Comparison of ENCODE assay signal across 27 cellular contexts in the genomic region with DNA sequence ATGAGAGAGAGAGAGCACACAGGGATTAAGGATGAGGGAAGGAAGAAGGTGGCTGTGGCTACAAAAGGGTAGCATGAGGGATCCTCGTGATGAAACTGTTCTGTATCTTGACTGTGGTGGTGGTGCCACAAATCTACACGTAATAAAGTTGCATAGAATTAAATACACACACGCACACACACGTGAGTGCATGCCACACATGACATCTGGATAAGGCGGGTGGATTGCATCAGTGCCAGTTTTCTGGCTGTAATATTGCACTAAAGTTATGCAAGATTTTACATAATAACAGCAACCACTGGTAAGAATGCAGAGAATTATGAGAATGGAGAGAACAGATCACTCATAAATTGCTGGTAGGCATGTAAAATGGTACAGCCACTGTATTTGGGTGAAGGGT. TPM values are rescaled to one million over a fixed set of nuclear protein-coding genes. Genes with fewer than 3 reads are reported as not detected.
A peak's percentile ranks its signal among the peaks of the same experiment; 100 is the strongest.
DNase-seq lines count a peak whose midpoint lies in the region; ATAC-seq, FAIRE-seq and TF ChIP-seq lines count a peak whose summit lies in the region.
"Had no signal": no experiment of that assay in that cellular context is flagged by ENCODE, and none has a peak within 500 bp of the region (broad histone marks: within the 10 kb centered on the region; RNA-seq: fewer than 3 reads in every experiment).

No MANE protein-coding gene starts in this region.

- H3K4me3 ChIP-seq in NB4 (ENCODE audit: low read depth, low read length) (no peak overlapping the region), K562 (no peak overlapping the region), neutrophil (ENCODE audit: low read depth in 1 of 2, low read length in 1 of 2) (no peak overlapping the region)
- H3K4me3 ChIP-seq: colonic mucosa, gastroesophageal sphincter, upper lobe of left lung had no signal

- H3K9me3 Mint-ChIP-seq in activated T-helper 1 cell treated with anti-CD3 and anti-CD28 coated beads, Interleukin-12 subunit alpha, Interleukin-12 subunit beta, Interleukin-2, Interleukin-4 antibody, amounts not matched to agents 30 ng/mL and 10 ng/mL and 1 ng/mL, durations not matched to agents 14 hours and 24 hours and 36 hours = no peaks in the 10 kb centered on the region
- H3K9me3 Mint-ChIP-seq: activated CD4-positive, alpha-beta memory T cell treated with anti-CD3 and anti-CD28 coated beads, Interleukin-2, amount 10 ng/mL, durations not matched to agents 7 days and 5 days; activated naive CD8-positive, alpha-beta T cell treated with anti-CD3 and anti-CD28 coated beads for 36 hours; activated T-cell treated with anti-CD3 and anti-CD28 coated beads, Interleukin-2, amount 50 U/mL, for 72 hours; brain; mesothelial cell of epicardium; nephron had no signal

- H3K27ac ChIP-seq in K562 (ENCODE audit: extremely low read depth, low read depth, low read length) (no peak overlapping the region), neutrophil (peak overlapping the region; percentile 59)
- H3K27ac ChIP-seq: colonic mucosa, gastroesophageal sphincter, upper lobe of left lung had no signal

- TF ChIP-seq CTCF in NB4 (IDR thresholded peaks at IDR 0.05; ENCODE audit: low read depth, low read length) = no peak
- no peak for TF ChIP-seq CTCF in K562 (IDR thresholded peaks at IDR 0.05 in 2 of 3, conservative IDR thresholded peaks at IDR 0.05 in 1 of 3; ENCODE audit: insufficient read depth in 2 of 3, low read depth in 1 of 3, low read length in 3 of 3)
- TF ChIP-seq CTCF in neutrophil (IDR thresholded peaks at IDR 0.05) = no peak

- H3K36me3 Mint-ChIP-seq in activated T-helper 1 cell treated with anti-CD3 and anti-CD28 coated beads, Interleukin-12 subunit alpha, Interleukin-12 subunit beta, Interleukin-2, Interleukin-4 antibody, amounts not matched to agents 30 ng/mL and 10 ng/mL and 1 ng/mL, durations not matched to agents 14 hours and 24 hours and 36 hours (ENCODE audit: low read depth) = no peaks in the 10 kb centered on the region
- H3K36me3 Mint-ChIP-seq: activated naive CD8-positive, alpha-beta T cell treated with anti-CD3 and anti-CD28 coated beads for 36 hours; brain; mesothelial cell of epicardium had no signal

- H3K9ac ChIP-seq in K562 (ENCODE audit: insufficient read depth in 1 of 2, low read depth in 2 of 2, low read length in 2 of 2) = no peak overlapping the region

- ATAC-seq in K562 = no peak
- no peak for ATAC-seq in GM18870 (IDR thresholded peaks at IDR 0.05; ENCODE audit: unreplicated experiment)
- ATAC-seq in HG03432 (IDR thresholded peaks at IDR 0.05; ENCODE audit: unreplicated experiment) = no peak
- ATAC-seq: activated T-cell treated with anti-CD3 and anti-CD28 coated beads, Interleukin-2, amount 50 U/mL, for 72 hours; gastroesophageal sphincter; Right ventricle myocardium inferior; stimulated activated naive CD8-positive, alpha-beta T cell treated with anti-CD3 and anti-CD28 coated beads, Interleukin-15, Interleukin-2, amounts not matched to agents 100 U/mL and 50 U/mL, for 24 hours; T-helper 17 cell had no signal

- TF ChIP-seq POLR2A in NB4 (IDR thresholded peaks at IDR 0.05; ENCODE audit: extremely low read depth, insufficient read length) = no peak
- TF ChIP-seq POLR2A in K562 (conservative IDR thresholded peaks at IDR 0.05) = no peak

- H3K4me1 Mint-ChIP-seq in activated T-helper 1 cell treated with anti-CD3 and anti-CD28 coated beads, Interleukin-12 subunit alpha, Interleukin-12 subunit beta, Interleukin-2, Interleukin-4 antibody, amounts not matched to agents 30 ng/mL and 10 ng/mL and 1 ng/mL, durations not matched to agents 14 hours and 24 hours and 36 hours (ENCODE audit: low read depth) = no peaks in the 10 kb centered on the region
- H3K4me1 Mint-ChIP-seq: activated CD4-positive, alpha-beta memory T cell treated with anti-CD3 and anti-CD28 coated beads, Interleukin-2, amount 10 ng/mL, durations not matched to agents 7 days and 5 days; activated naive CD8-positive, alpha-beta T cell treated with anti-CD3 and anti-CD28 coated beads for 36 hours; mesothelial cell of epicardium; nephron; T-helper 17 cell had no signal

- no peaks in the 10 kb centered on the region for H3K79me2 ChIP-seq in K562 (ENCODE audit: control insufficient read depth, insufficient read depth, low read length)

- H3K27me3 Mint-ChIP-seq in activated T-helper 1 cell treated with anti-CD3 and anti-CD28 coated beads, Interleukin-12 subunit alpha, Interleukin-12 subunit beta, Interleukin-2, Interleukin-4 antibody, amounts not matched to agents 30 ng/mL and 10 ng/mL and 1 ng/mL, durations not matched to agents 14 hours and 24 hours and 36 hours (ENCODE audit: insufficient read depth) = peaks cover 25% of the 10 kb centered on the region

- H3K27me3 ChIP-seq in K562 (ENCODE audit: control insufficient read depth in 2 of 2, insufficient read depth in 2 of 2, low read length in 2 of 2) = peaks cover 6 to 10% of the 10 kb centered on the region in 2 experiments; a peak in 2 of 5 replicates
- H3K27me3 ChIP-seq in neutrophil = no peaks in the 10 kb centered on the region
- H3K27me3 ChIP-seq: colonic mucosa, upper lobe of left lung had no signal

- H3K9me3 ChIP-seq in K562 (replicated peaks; ENCODE audit: control insufficient read depth, insufficient read depth, low read depth, low read length) (no peaks in the 10 kb centered on the region), neutrophil (no peaks in the 10 kb centered on the region)
- H3K9me3 ChIP-seq: BE2C, colonic mucosa, gastroesophageal sphincter, upper lobe of left lung had no signal

- no peaks in the 10 kb centered on the region for H3K36me3 ChIP-seq in K562 (ENCODE audit: control insufficient read depth, insufficient read depth, low read length)
- H3K36me3 ChIP-seq in neutrophil = no peaks in the 10 kb centered on the region
- H3K36me3 ChIP-seq: BE2C, colonic mucosa, gastroesophageal sphincter, upper lobe of left lung had no signal

- H3K9me1 ChIP-seq in K562 (ENCODE audit: control insufficient read depth, insufficient read depth, low read length) = no peaks in the 10 kb centered on the region

- H2AFZ ChIP-seq in K562 (ENCODE audit: low read depth, low read length) = no peak overlapping the region

- H3K27ac Mint-ChIP-seq in activated T-helper 1 cell treated with anti-CD3 and anti-CD28 coated beads, Interleukin-12 subunit alpha, Interleukin-12 subunit beta, Interleukin-2, Interleukin-4 antibody, amounts not matched to agents 30 ng/mL and 10 ng/mL and 1 ng/mL, durations not matched to agents 14 hours and 24 hours and 36 hours = no peak overlapping the region
- H3K27ac Mint-ChIP-seq: activated CD4-positive, alpha-beta memory T cell treated with anti-CD3 and anti-CD28 coated beads, Interleukin-2, amount 10 ng/mL, durations not matched to agents 7 days and 5 days; activated naive CD8-positive, alpha-beta T cell treated with anti-CD3 and anti-CD28 coated beads for 36 hours; activated T-cell treated with anti-CD3 and anti-CD28 coated beads, Interleukin-2, amount 50 U/mL, for 72 hours; brain; mesothelial cell of epicardium; nephron; progenitor cell of endocrine pancreas; T-helper 17 cell had no signal

- no peak for FAIRE-seq in K562 (lab: Jason Lieb, UNC)
- FAIRE-seq: G401.6, GM12892 had no signal

- no peak overlapping the region for H3K4me2 ChIP-seq in K562 (ENCODE audit: insufficient read depth, low read length)

- CTCF ChIA-PET in K562 (lab: Yijun Ruan, JAX; ENCODE audit: low intra/inter-chr PET ratio) = no interaction called here

- no peak for TF ChIP-seq EP300 in K562 (IDR thresholded peaks at IDR 0.05; ENCODE audit: low read length)

- H3K4me1 ChIP-seq in K562 (replicated peaks in 1 of 2; ENCODE audit: control insufficient read depth in 2 of 2, insufficient read depth in 2 of 2, low read length in 2 of 2) (no peaks in the 10 kb centered on the region), neutrophil (ENCODE audit: control insufficient read depth in 1 of 2, insufficient read depth in 1 of 2, low read depth in 1 of 2, low read length in 1 of 2) (peaks cover 58 to 61% of the 10 kb centered on the region in 2 experiments)
- H3K4me1 ChIP-seq: BE2C, colonic mucosa had no signal

- WGBS in K562 (ENCODE audit: insufficient coverage, low coverage, missing lambda C conversion rate) = 1% methylated on average over 5 of the region's 5 CpGs

- no TSS peak for BruUV-seq in K562 (replicated peaks; lab: Mats Ljungman, UMichigan)

- TF ChIP-seq RAD21 in K562 (CRISPR knock-in tag; conservative IDR thresholded peaks at IDR 0.05 in 1 of 2, IDR thresholded peaks at IDR 0.05 in 1 of 2) = no peak

- DNase-seq in GF-D8 (lab: John Stamatoyannopoulos, UW) = peak; percentile 61
- DNase-seq in NB4 (ENCODE audit: low read depth) = peak; percentile 83
- no peak for DNase-seq in K562 (ENCODE audit: extremely low read depth in 1 of 4, low spot score in 3 of 4)
- no peak for DNase-seq in G401 (ENCODE audit: low spot score)
- no peak for DNase-seq in activated T-helper 1 cell treated with anti-CD3 and anti-CD28 coated beads, Interleukin-12 subunit alpha, Interleukin-12 subunit beta, Interleukin-2, Interleukin-4 antibody, amounts not matched to agents 30 ng/mL and 10 ng/mL and 1 ng/mL, durations not matched to agents 14 hours and 24 hours and 36 hours (ENCODE audit: low spot score)
- DNase-seq: activated CD4-positive, alpha-beta memory T cell treated with anti-CD3 and anti-CD28 coated beads, Interleukin-2, amount 10 ng/mL, durations not matched to agents 7 days and 5 days; activated naive CD8-positive, alpha-beta T cell treated with anti-CD3 and anti-CD28 coated beads for 36 hours; activated T-cell treated with anti-CD3 and anti-CD28 coated beads, Interleukin-2, amount 50 U/mL, for 72 hours; BE2C; colonic mucosa; NCI-H1092 treated with DMSO at 0.1 percent for 48 hours; NCI-H510A treated with DMSO at 0.1 percent for 48 hours; stimulated activated CD4-positive, alpha-beta T cell treated with anti-CD3 and anti-CD28 coated beads, Interleukin-2, amount 100 ng/mL, for 24 hours; stimulated activated naive CD8-positive, alpha-beta T cell treated with anti-CD3 and anti-CD28 coated beads, Interleukin-15, Interleukin-2, amounts not matched to agents 100 U/mL and 50 U/mL, for 24 hours; T-helper 17 cell had no signal

- no peaks in the 10 kb centered on the region for H4K20me1 ChIP-seq in K562 (replicated peaks; ENCODE audit: control insufficient read depth, insufficient read depth, low read length)

- H3K4me3 Mint-ChIP-seq in activated T-helper 1 cell treated with anti-CD3 and anti-CD28 coated beads, Interleukin-12 subunit alpha, Interleukin-12 subunit beta, Interleukin-2, Interleukin-4 antibody, amounts not matched to agents 30 ng/mL and 10 ng/mL and 1 ng/mL, durations not matched to agents 14 hours and 24 hours and 36 hours = no peak overlapping the region
- H3K4me3 Mint-ChIP-seq: activated CD4-positive, alpha-beta memory T cell treated with anti-CD3 and anti-CD28 coated beads, Interleukin-2, amount 10 ng/mL, durations not matched to agents 7 days and 5 days; activated naive CD8-positive, alpha-beta T cell treated with anti-CD3 and anti-CD28 coated beads for 36 hours; activated T-cell treated with anti-CD3 and anti-CD28 coated beads, Interleukin-2, amount 50 U/mL, for 72 hours; brain; mesothelial cell of epicardium; nephron; T-helper 17 cell had no signal

- in situ Hi-C loops in K562 (cut with MboI) = no loop called here
- in situ Hi-C loops in G401 (cut with HindIII; ENCODE audit: low sequenced_read_pairs) = no loop called here

- intact Hi-C loops in K562 (cut with micrococcal nuclease) = loop anchor here (5.0 kb wide), 1 partner anchor 73 kb away; no protein-coding TSS in a partner anchor
- intact Hi-C loops in activated T-helper 1 cell treated with anti-CD3 and anti-CD28 coated beads, Interleukin-12 subunit alpha, Interleukin-12 subunit beta, Interleukin-2, Interleukin-4 antibody, amounts not matched to agents 30 ng/mL and 10 ng/mL and 1 ng/mL, durations not matched to agents 14 hours and 24 hours and 36 hours (cut with micrococcal nuclease) = no loop called here

- POLR2A ChIA-PET in K562 (lab: Yijun Ruan, JAX) = no interaction called here

RNA-seq across cellular contexts. Expression of a gene that starts 16.9 kb away (rescaled TPM):
- 12.3 and 22.4 TPM in 2 replicates for total RNA-seq in K562 (2011; cell fraction: chromatin; rRNA removed; ENCODE audit: low replicate concordance)
- 13.3 and 14.3 TPM in 2 replicates for total RNA-seq in K562 (2011; cell fraction: nucleolus; rRNA removed)
- total RNA-seq in K562 (2011; cell fraction: nucleoplasm; rRNA removed) = 10.6 and 12.2 TPM in 2 replicates
- total RNA-seq in K562 (2014; rRNA removed) (5.4 and 5.8 TPM in 2 replicates), K562 (2014; rRNA removed; fragmentation: Illumina TruSeq; extraction: Trizol) (5.5 and 6.3 TPM in 2 replicates), K562 (2015; rRNA removed; fragmentation: Illumina TruSeq; extraction: Trizol) (6.8 and 7.6 TPM in 2 replicates), K562 (2021) (10.5 and 11.0 TPM in 2 replicates)
- polyA plus RNA-seq in K562 (2011; rRNA removed) (5.2 and 10.7 TPM in 2 replicates), K562 (2014; fragmentation: Illumina TruSeq; extraction: Trizol) (7.0 and 7.4 TPM in 2 replicates), K562 (2014; fragmentation: Nextera tagmentation; extraction: Ambion mirVana) (1 to 10 TPM; 1.0 to 2.2 TPM), K562 (2014; rRNA removed) (6.8 and 7.4 TPM in 2 replicates)
- 8.4 and 12.9 TPM in 2 replicates for polyA plus RNA-seq in K562 (2011; cell fraction: cytosol; rRNA removed)
- 12.4 and 15.5 TPM in 2 replicates for polyA plus RNA-seq in K562 (2011; cell fraction: nucleus; rRNA removed)
- 4.0 and 4.2 TPM in 2 replicates for polyA plus RNA-seq in K562 (2012)
- 7.7 and 10.3 TPM in 2 replicates for polyA minus RNA-seq in K562 (2011; rRNA and poly(A)+ RNA removed)
- polyA minus RNA-seq in K562 (2011; cell fraction: cytosol; rRNA and poly(A)+ RNA removed) = 7.2 and 9.1 TPM in 2 replicates
- polyA minus RNA-seq in K562 (2011; cell fraction: nucleus; rRNA and poly(A)+ RNA removed) = 5.9 and 11.3 TPM in 2 replicates
- total RNA-seq in G401 (2014; rRNA removed; shearing (Covaris generic)) = 12.9 and 17.2 TPM in 2 replicates
- total RNA-seq in activated T-helper 1 cell treated with anti-CD3 and anti-CD28 coated beads, Interleukin-12 subunit alpha, Interleukin-12 subunit beta, Interleukin-2, Interleukin-4 antibody, amounts not matched to agents 30 ng/mL and 10 ng/mL and 1 ng/mL, durations not matched to agents 14 hours and 24 hours and 36 hours = 20.7 and 21.3 TPM in 2 replicates

Comparison
In these comparisons a context has a peak if more than half of its experiments do, and no peak if none do; other contexts are left out.
1. DNase-seq: peak in GF-D8 (single experiment) and NB4 (single experiment); none in K562 (0 of 4), G401 (single experiment) and activated T-helper 1 cell treated with anti-CD3 and anti-CD28 coated beads, Interleukin-12 subunit alpha, Interleukin-12 subunit beta, Interleukin-2, Interleukin-4 antibody, amounts not matched to agents 30 ng/mL and 10 ng/mL and 1 ng/mL, durations not matched to agents 14 hours and 24 hours and 36 hours (single experiment).